ENCODE assay signal across 8 cellular contexts in genomic region chr2:237744613-237745249, GRCh38. TPM values are rescaled to one million over a fixed set of nuclear protein-coding genes. Genes with fewer than 3 reads are reported as not detected.
A peak's percentile ranks its signal among the peaks of the same experiment; 100 is the strongest.
DNase-seq lines count a peak whose midpoint lies in the region; ATAC-seq and TF ChIP-seq lines count a peak whose summit lies in the region.

No MANE protein-coding gene starts in this region.

- no peaks in the 10 kb centered on the region for H3K9me3 Mint-ChIP-seq in central memory CD8-positive, alpha-beta T cell

- H3K27ac Mint-ChIP-seq in central memory CD8-positive, alpha-beta T cell (ENCODE audit: low read depth), result peak overlapping the region; percentile 84

- ATAC-seq in central memory CD8-positive, alpha-beta T cell (replicated peaks; ENCODE audit: extremely low read depth, poor library complexity, severe bottlenecking), result no peak
- peak; percentile 77 for ATAC-seq in left lobe of liver

- no peak for DNase-seq in AG09309 (ENCODE audit: low read depth)
- DNase-seq in GM19238 (ENCODE audit: insufficient read length, low spot score), result peak; percentile 80
- DNase-seq in NCI-H1694 (lab: John Stamatoyannopoulos, UW), result peak; percentile 57
- peak; percentile 66 to 83 for DNase-seq in activated CD4-positive, alpha-beta T cell treated with anti-CD3 and anti-CD28 coated beads for 4 hours
- peak; percentile 64 to 83 for DNase-seq in central memory CD8-positive, alpha-beta T cell (ENCODE audit: low spot score in 2 of 2)
- DNase-seq in left lobe of liver (ENCODE audit: low spot score), result peak; percentile 81
- peak; percentile 62 to 76 for DNase-seq in stimulated activated CD4-positive, alpha-beta T cell treated with anti-CD3 and anti-CD28 coated beads, Interleukin-4, amount 100 ng/mL, for 4 hours
- DNase-seq in OCI-M2 (lab: John Stamatoyannopoulos, UW; ENCODE audit: unreplicated experiment), result no peak

- no peak overlapping the region for H3K4me3 ChIP-seq in AG09309 (ENCODE audit: control insufficient read depth, low read depth, low read length)

- peak; percentile 98 for TF ChIP-seq CTCF in AG09309 (IDR thresholded peaks at IDR 0.05; ENCODE audit: control insufficient read depth, insufficient read depth, low read depth, low read length, missing control alignments)

- peaks cover 22% of the 10 kb centered on the region for H3K36me3 Mint-ChIP-seq in central memory CD8-positive, alpha-beta T cell (ENCODE audit: insufficient read depth)

- H3K4me1 Mint-ChIP-seq in central memory CD8-positive, alpha-beta T cell, result peaks cover 48% of the 10 kb centered on the region

- no peak overlapping the region for H3K4me3 Mint-ChIP-seq in central memory CD8-positive, alpha-beta T cell

- no peaks in the 10 kb centered on the region for H3K27me3 Mint-ChIP-seq in central memory CD8-positive, alpha-beta T cell

RNA-seq across cellular contexts. Expression of gene RBM44, which starts 53.8 kb away (rescaled TPM):
- 0.13 TPM for total RNA-seq in left lobe of liver

Comparison
In these comparisons a context has a peak if more than half of its experiments do, and no peak if none do; other contexts are left out.
1. DNase-seq: peak in GM19238 (single experiment), NCI-H1694 (single experiment), activated CD4-positive, alpha-beta T cell treated with anti-CD3 and anti-CD28 coated beads for 4 hours (2 of 2), central memory CD8-positive, alpha-beta T cell (2 of 2), left lobe of liver (single experiment) and stimulated activated CD4-positive, alpha-beta T cell treated with anti-CD3 and anti-CD28 coated beads, Interleukin-4, amount 100 ng/mL, for 4 hours (2 of 2); none in AG09309 (single experiment) and OCI-M2 (single experiment).